24 cellular contexts compared by ENCODE assay signal in the genomic region with DNA sequence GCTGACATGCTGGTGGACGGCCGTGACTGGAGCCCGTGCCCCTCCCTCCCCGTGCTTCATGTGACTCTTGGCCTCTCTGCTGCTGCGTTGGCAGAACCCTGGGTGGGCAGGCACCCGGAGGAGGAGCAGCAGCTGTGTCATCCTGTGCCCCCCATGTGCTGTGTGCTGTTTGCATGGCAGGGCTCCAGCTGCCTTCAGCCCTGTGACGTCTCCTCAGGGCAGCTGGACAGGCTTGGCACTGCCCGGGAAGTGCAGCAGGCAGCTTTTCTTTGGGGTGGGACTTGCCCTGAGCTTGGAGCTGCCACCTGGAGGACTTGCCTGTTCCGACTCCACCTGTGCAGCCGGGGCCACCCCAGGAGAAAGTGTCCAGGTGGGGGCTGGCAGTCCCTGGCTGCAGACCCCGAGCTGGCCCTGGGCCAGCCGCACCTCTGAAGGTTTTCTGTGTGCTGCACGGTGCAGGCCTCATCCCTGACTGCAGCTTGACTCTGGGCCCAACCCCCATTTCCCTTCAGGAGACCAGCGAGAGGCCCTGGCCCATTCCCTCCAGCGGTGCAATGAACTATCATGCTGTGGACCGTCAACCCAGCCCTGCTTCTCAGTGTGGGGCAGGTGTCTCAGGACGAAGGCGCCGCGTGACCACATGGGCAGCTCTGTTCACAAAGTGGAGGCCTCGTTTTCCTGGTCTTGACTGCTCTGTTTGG. TPM values are rescaled to one million over a fixed set of nuclear protein-coding genes. Genes with fewer than 3 reads are reported as not detected.
DNase-seq lines count a peak whose midpoint lies in the region; ATAC-seq, FAIRE-seq and TF ChIP-seq lines count a peak whose summit lies in the region.
"Had no signal": no experiment of that assay in that cellular context is flagged by ENCODE, and none has a peak within 500 bp of the region (broad histone marks: within the 10 kb centered on the region; RNA-seq: fewer than 3 reads in every experiment).

No MANE protein-coding gene starts in this region.

- peaks cover 39% of the 10 kb centered on the region for H3K4me1 Mint-ChIP-seq in activated B cell treated with CpG ODN at 0.5 μM for 24 hours

- POLR2A ChIA-PET in HepG2 (lab: Yijun Ruan, JAX) (no interaction called here), activated B cell treated with CpG ODN at 0.5 μM for 24 hours (lab: Charles Lee) (interaction anchor here (0.7 to 3.0 kb wide), 4 partner anchors 15 to 35 kb away, joined by 5 to 27 read pairs (median 14); a partner anchor contains a TSS)

- FAIRE-seq in HepG2 (lab: Jason Lieb, UNC) = no peak
- FAIRE-seq: GM12878, RCC 7860 had no signal

- DNase-seq in HepG2 (ENCODE audit: low spot score) = no peak
- DNase-seq in right lobe of liver = no peak
- DNase-seq in NCI-H2196 treated with DMSO at 0.1 percent for 48 hours (lab: John Stamatoyannopoulos, UW; ENCODE audit: unreplicated experiment) = peak; percentile 62
- DNase-seq in activated B cell treated with CpG ODN at 0.5 μM for 24 hours = no peak
- no peak for DNase-seq in NCI-H82 (lab: John Stamatoyannopoulos, UW)
- no peak for DNase-seq in hepatic stellate cell (ENCODE audit: low spot score)
- DNase-seq: activated T-cell treated with anti-CD3 and anti-CD28 coated beads, Interleukin-2, amount 50 U/mL, for 72 hours; CD4-positive, alpha-beta memory T cell; effector CD8-positive, alpha-beta T cell; gastrocnemius medialis; MG63; NCI-H2107; T1000; testis had no signal

- H3K27ac ChIP-seq in HepG2 (ENCODE audit: extremely low read length, insufficient read depth, low read length) (no peak overlapping the region), right lobe of liver (no peak overlapping the region)
- H3K27ac ChIP-seq: gastrocnemius medialis, testis had no signal

- 30% methylated on average over 19 of the region's 21 CpGs for WGBS in HepG2 (ENCODE audit: low lambda C conversion rate)
- 96% methylated on average over 4 of the region's 21 CpGs for WGBS in right lobe of liver (ENCODE audit: insufficient coverage, low coverage, low lambda C conversion rate, missing lambda C conversion rate)

- H3K27me3 ChIP-seq in HepG2 (ENCODE audit: control insufficient read depth in 1 of 2, insufficient read depth in 2 of 2, low read length in 2 of 2) (peaks cover 34 to 63% of the 10 kb centered on the region in 2 experiments), right lobe of liver (peaks cover 0 to 9% of the 10 kb centered on the region in 2 donors)
- H3K27me3 ChIP-seq: testis had no signal

- intact Hi-C loops in HepG2 (cut with micrococcal nuclease; ENCODE audit: unreplicated experiment) = no loop called here
- intact Hi-C loops in right lobe of liver (cut with DNase I) = no loop called here
- intact Hi-C loops in activated B cell treated with CpG ODN at 0.5 μM for 24 hours (cut with micrococcal nuclease) = no loop called here

- H3K79me2 ChIP-seq in HepG2 (ENCODE audit: insufficient read depth, low read length) = no peaks in the 10 kb centered on the region

- no peak for TF ChIP-seq POLR2A in HepG2 (IDR thresholded peaks at IDR 0.05; ENCODE audit: insufficient read depth in 1 of 2, low read depth in 2 of 2, low read length in 2 of 2)
- TF ChIP-seq POLR2A in right lobe of liver (IDR thresholded peaks at IDR 0.05) = no peak

- no peak for ATAC-seq in HepG2
- no peak for ATAC-seq in right lobe of liver
- ATAC-seq in activated B cell treated with CpG ODN at 0.5 μM for 24 hours (ENCODE audit: low read depth) = no peak
- ATAC-seq in HG02870 (IDR thresholded peaks at IDR 0.05; ENCODE audit: unreplicated experiment) = no peak
- ATAC-seq: activated T-cell treated with anti-CD3 and anti-CD28 coated beads, Interleukin-2, amount 50 U/mL, for 72 hours; gastrocnemius medialis; natural killer cell treated with Interleukin-12 subunit alpha and Interleukin-12 subunit beta and Interleukin-15 and Interleukin-18, amount 100 ng/mL, for 72 hours; SK-N-SH treated with all-trans-retinoic acid at 6 μM for 48 hours; stimulated activated effector memory CD8-positive, alpha-beta T cell treated with anti-CD3 and anti-CD28 coated beads, Interleukin-12 subunit alpha, Interleukin-12 subunit beta, amount 100 ng/mL, for 72 hours had no signal

- H3K27ac Mint-ChIP-seq in activated B cell treated with CpG ODN at 0.5 μM for 24 hours = peak overlapping the region; percentile 83
- H3K27ac Mint-ChIP-seq: activated naive CD4-positive, alpha-beta T cell treated with anti-CD3 and anti-CD28 coated beads, Interleukin-2, amount 50 U/mL, for 24 hours; activated T-cell treated with anti-CD3 and anti-CD28 coated beads, Interleukin-2, amount 50 U/mL, for 72 hours; mesothelial cell of epicardium; natural killer cell treated with Interleukin-12 subunit alpha and Interleukin-12 subunit beta and Interleukin-15 and Interleukin-18, amount 100 ng/mL, for 72 hours; stimulated activated effector memory CD8-positive, alpha-beta T cell treated with anti-CD3 and anti-CD28 coated beads, Interleukin-12 subunit alpha, Interleukin-12 subunit beta, amount 100 ng/mL, for 72 hours had no signal

- no peak for TF ChIP-seq RAD21 in HepG2 (CRISPR knock-in tag; IDR thresholded peaks at IDR 0.05)

- CTCF ChIA-PET in HepG2 (lab: Yijun Ruan, JAX; ENCODE audit: low intra/inter-chr PET ratio, low total read pairs) = no interaction called here
- CTCF ChIA-PET in activated B cell treated with CpG ODN at 0.5 μM for 24 hours (lab: Charles Lee) = interaction anchor here (2.1 to 2.4 kb wide), 2 partner anchors 16 to 21 kb away, joined by 11 to 13 read pairs; no protein-coding TSS in a partner anchor

- H3K4me2 ChIP-seq in HepG2 (ENCODE audit: low read depth, low read length) = no peak overlapping the region

- no peak overlapping the region for H2AFZ ChIP-seq in HepG2 (ENCODE audit: low read length)

- in situ Hi-C loops in HepG2 (cut with HindIII; ENCODE audit: extremely low pct_ligation_motif_present, low pct_unique_long_range_greater_than_20kb) = no loop called here

- no peaks in the 10 kb centered on the region for H3K4me1 ChIP-seq in HepG2 (ENCODE audit: insufficient read depth, low read length)
- H3K4me1 ChIP-seq in right lobe of liver = peaks cover 0 to 5% (median 0%) of the 10 kb centered on the region in 4 donors

- H3K36me3 Mint-ChIP-seq in activated B cell treated with CpG ODN at 0.5 μM for 24 hours (ENCODE audit: low read depth) = peaks cover 17% of the 10 kb centered on the region
- H3K36me3 Mint-ChIP-seq: activated naive CD4-positive, alpha-beta T cell treated with anti-CD3 and anti-CD28 coated beads, Interleukin-2, amount 50 U/mL, for 24 hours; mesothelial cell of epicardium; natural killer cell treated with Interleukin-12 subunit alpha and Interleukin-12 subunit beta and Interleukin-15 and Interleukin-18, amount 100 ng/mL, for 72 hours; stimulated activated effector memory CD8-positive, alpha-beta T cell treated with anti-CD3 and anti-CD28 coated beads, Interleukin-12 subunit alpha, Interleukin-12 subunit beta, amount 100 ng/mL, for 72 hours had no signal

- BruUV-seq in HepG2 (replicated peaks; lab: Mats Ljungman, UMichigan) = no TSS peak

- H3K4me3 Mint-ChIP-seq in activated B cell treated with CpG ODN at 0.5 μM for 24 hours = no peak overlapping the region
- H3K4me3 Mint-ChIP-seq: activated naive CD4-positive, alpha-beta T cell treated with anti-CD3 and anti-CD28 coated beads, Interleukin-2, amount 50 U/mL, for 24 hours; activated T-cell treated with anti-CD3 and anti-CD28 coated beads, Interleukin-2, amount 50 U/mL, for 72 hours; mesothelial cell of epicardium; natural killer cell treated with Interleukin-12 subunit alpha and Interleukin-12 subunit beta and Interleukin-15 and Interleukin-18, amount 100 ng/mL, for 72 hours; stimulated activated effector memory CD8-positive, alpha-beta T cell treated with anti-CD3 and anti-CD28 coated beads, Interleukin-12 subunit alpha, Interleukin-12 subunit beta, amount 100 ng/mL, for 72 hours had no signal

- TF ChIP-seq EP300 in HepG2 (IDR thresholded peaks at IDR 0.05; ENCODE audit: low read depth in 2 of 2, low read length in 2 of 2) (no peak), HepG2 (CRISPR knock-in tag; IDR thresholded peaks at IDR 0.05; ENCODE audit: borderline replicate concordance) (no peak)

- H3K9ac ChIP-seq in HepG2 (ENCODE audit: insufficient read depth, low read depth, low read length) = no peak overlapping the region

- H3K36me3 ChIP-seq in HepG2 (replicated peaks in 1 of 2; ENCODE audit: control insufficient read depth in 1 of 2, insufficient read depth in 2 of 2, low read length in 2 of 2) = no peaks in the 10 kb centered on the region
- H3K36me3 ChIP-seq in right lobe of liver = no peaks in the 10 kb centered on the region
- H3K36me3 ChIP-seq: gastrocnemius medialis, MG63 had no signal

- H3K9me3 ChIP-seq in HepG2 (ENCODE audit: low read length) (no peaks in the 10 kb centered on the region), right lobe of liver (no peaks in the 10 kb centered on the region)
- H3K9me3 ChIP-seq: gastrocnemius medialis, MG63, testis had no signal

- H3K27me3 Mint-ChIP-seq in activated B cell treated with CpG ODN at 0.5 μM for 24 hours = peaks cover 5% of the 10 kb centered on the region

- H4K20me1 ChIP-seq in HepG2 (ENCODE audit: insufficient read depth, low read length) = peaks cover 3% of the 10 kb centered on the region; the same call in 1 of the 2 replicates

- H3K9me3 Mint-ChIP-seq in activated B cell treated with CpG ODN at 0.5 μM for 24 hours = peaks cover 3% of the 10 kb centered on the region
- H3K9me3 Mint-ChIP-seq: activated naive CD4-positive, alpha-beta T cell treated with anti-CD3 and anti-CD28 coated beads, Interleukin-2, amount 50 U/mL, for 24 hours; stimulated activated effector memory CD8-positive, alpha-beta T cell treated with anti-CD3 and anti-CD28 coated beads, Interleukin-12 subunit alpha, Interleukin-12 subunit beta, amount 100 ng/mL, for 72 hours had no signal

- H3K4me3 ChIP-seq in HepG2 (replicated peaks in 1 of 3; ENCODE audit: insufficient read depth in 1 of 3, low read depth in 2 of 3, low read length in 3 of 3) = no peak overlapping the region
- H3K4me3 ChIP-seq in right lobe of liver = no peak overlapping the region
- H3K4me3 ChIP-seq: gastrocnemius medialis, GM12878, MG63, testis had no signal

- TF ChIP-seq CTCF in HepG2 (CRISPR knock-in tag; IDR thresholded peaks at IDR 0.05) (no peak), right lobe of liver (IDR thresholded peaks at IDR 0.05) (no peak), activated B cell treated with CpG ODN at 0.5 μM for 24 hours (IDR thresholded peaks at IDR 0.05) (no peak)

RNA-seq across cellular contexts. Expression of a gene that starts 8.1 kb away (rescaled TPM):
- total RNA-seq in HepG2 (2016; rRNA removed; fragmentation: Illumina TruSeq; extraction: Trizol) (not detected in 2 replicates), right lobe of liver (not detected), activated B cell treated with CpG ODN at 0.5 μM for 24 hours (not detected in 2 replicates)
- total RNA-seq in HepG2 (2016; cell fraction: cytosol; rRNA removed; fragmentation: Illumina TruSeq; extraction: Trizol; ENCODE audit: low read depth) = not detected in 2 replicates
- total RNA-seq in HepG2 (2016; cell fraction: insoluble cytoplasmic fraction; rRNA removed; fragmentation: Illumina TruSeq; extraction: Trizol) = not detected in 2 replicates
- total RNA-seq in HepG2 (2016; cell fraction: membrane; rRNA removed; fragmentation: Illumina TruSeq; extraction: Trizol) = not detected in 2 replicates
- not detected in 2 replicates for total RNA-seq in HepG2 (2016; cell fraction: nucleus; rRNA removed; fragmentation: Illumina TruSeq; extraction: Trizol)
- polyA plus RNA-seq in HepG2 (2011; rRNA removed) = not detected in 2 replicates
- not detected in 2 replicates for polyA plus RNA-seq in HepG2 (2011; cell fraction: cytosol; rRNA removed)
- not detected in 2 replicates for polyA plus RNA-seq in HepG2 (2011; cell fraction: nucleus; rRNA removed)
- polyA plus RNA-seq in HepG2 (2012) = not detected in 2 replicates
- polyA plus RNA-seq in HepG2 (2016; cell fraction: cytosol; fragmentation: Illumina TruSeq; extraction: Trizol; ENCODE audit: low read depth) = not detected in 2 replicates
- not detected in 2 replicates for polyA plus RNA-seq in HepG2 (2016; cell fraction: insoluble cytoplasmic fraction; fragmentation: Illumina TruSeq; extraction: Trizol; ENCODE audit: low read depth)
- not detected in 2 replicates for polyA plus RNA-seq in HepG2 (2016; cell fraction: membrane; fragmentation: Illumina TruSeq; extraction: Trizol; ENCODE audit: low read depth)
- not detected in 2 replicates for polyA plus RNA-seq in HepG2 (2016; cell fraction: nucleus; fragmentation: Illumina TruSeq; extraction: Trizol; ENCODE audit: insufficient read depth, low read depth)
- not detected in 2 replicates for polyA minus RNA-seq in HepG2 (2011; rRNA and poly(A)+ RNA removed; ENCODE audit: low replicate concordance)
- polyA minus RNA-seq in HepG2 (2011; cell fraction: cytosol; rRNA and poly(A)+ RNA removed) = not detected in 2 replicates
- polyA minus RNA-seq in HepG2 (2011; cell fraction: nucleus; rRNA and poly(A)+ RNA removed) = not detected in 2 replicates
- total RNA-seq: activated T-cell treated with anti-CD3 and anti-CD28 coated beads, Interleukin-2, amount 50 U/mL, for 72 hours; CD4-positive, alpha-beta memory T cell; chondrocyte; esophagus mucosa; gastrocnemius medialis; GM12878; mesothelial cell of epicardium; natural killer cell treated with Interleukin-12 subunit alpha and Interleukin-12 subunit beta and Interleukin-15 and Interleukin-18, amount 100 ng/mL, for 72 hours had no signal
- polyA plus RNA-seq: CD4-positive, alpha-beta memory T cell; GM12878 had no signal

RNA-seq across cellular contexts. Expression of a gene that starts 15.0 kb away (rescaled TPM):
- total RNA-seq in HepG2 (2016; rRNA removed; fragmentation: Illumina TruSeq; extraction: Trizol) = not detected in 2 replicates
- 0.51 TPM in 1 of 2 replicates, not detected in the other for total RNA-seq in HepG2 (2016; cell fraction: cytosol; rRNA removed; fragmentation: Illumina TruSeq; extraction: Trizol; ENCODE audit: low read depth)
- 0.15 TPM in 1 of 2 replicates, not detected in the other for total RNA-seq in HepG2 (2016; cell fraction: insoluble cytoplasmic fraction; rRNA removed; fragmentation: Illumina TruSeq; extraction: Trizol)
- total RNA-seq in HepG2 (2016; cell fraction: membrane; rRNA removed; fragmentation: Illumina TruSeq; extraction: Trizol) = 0.22 TPM in 1 of 2 replicates, not detected in the other
- total RNA-seq in HepG2 (2016; cell fraction: nucleus; rRNA removed; fragmentation: Illumina TruSeq; extraction: Trizol) = not detected in 2 replicates
- not detected in 2 replicates for polyA plus RNA-seq in HepG2 (2011; rRNA removed)
- not detected in 2 replicates for polyA plus RNA-seq in HepG2 (2011; cell fraction: cytosol; rRNA removed)
- polyA plus RNA-seq in HepG2 (2011; cell fraction: nucleus; rRNA removed) = not detected in 2 replicates
- polyA plus RNA-seq in HepG2 (2012) = not detected in 2 replicates
- 0.41 and 0.44 TPM in 2 replicates for polyA plus RNA-seq in HepG2 (2016; cell fraction: cytosol; fragmentation: Illumina TruSeq; extraction: Trizol; ENCODE audit: low read depth)
- polyA plus RNA-seq in HepG2 (2016; cell fraction: insoluble cytoplasmic fraction; fragmentation: Illumina TruSeq; extraction: Trizol; ENCODE audit: low read depth) = not detected in 2 replicates
- polyA plus RNA-seq in HepG2 (2016; cell fraction: membrane; fragmentation: Illumina TruSeq; extraction: Trizol; ENCODE audit: low read depth) = not detected in 2 replicates
- polyA plus RNA-seq in HepG2 (2016; cell fraction: nucleus; fragmentation: Illumina TruSeq; extraction: Trizol; ENCODE audit: insufficient read depth, low read depth) = not detected in 2 replicates
- polyA minus RNA-seq in HepG2 (2011; rRNA and poly(A)+ RNA removed; ENCODE audit: low replicate concordance) = not detected in 2 replicates
- polyA minus RNA-seq in HepG2 (2011; cell fraction: cytosol; rRNA and poly(A)+ RNA removed) = not detected in 2 replicates
- not detected in 2 replicates for polyA minus RNA-seq in HepG2 (2011; cell fraction: nucleus; rRNA and poly(A)+ RNA removed)
- not detected for total RNA-seq in right lobe of liver
- 0.31 TPM in 1 of 2 replicates, not detected in the other for total RNA-seq in activated B cell treated with CpG ODN at 0.5 μM for 24 hours
- total RNA-seq: gastrocnemius medialis; GM12878; mesothelial cell of epicardium; natural killer cell treated with Interleukin-12 subunit alpha and Interleukin-12 subunit beta and Interleukin-15 and Interleukin-18, amount 100 ng/mL, for 72 hours had no signal
- polyA plus RNA-seq: GM12878 had no signal

RNA-seq across cellular contexts. Expression of a gene that starts 19.4 kb away (rescaled TPM):
- total RNA-seq in HepG2 (2016; rRNA removed; fragmentation: Illumina TruSeq; extraction: Trizol) (0.27 and 0.35 TPM in 2 replicates), right lobe of liver (under 1 TPM in 5 of 6 experiments, not detected in 1; 0.13 to 0.32 (median 0.25) TPM), activated B cell treated with CpG ODN at 0.5 μM for 24 hours (1.3 and 1.4 TPM in 2 replicates)
- total RNA-seq in HepG2 (2016; cell fraction: cytosol; rRNA removed; fragmentation: Illumina TruSeq; extraction: Trizol; ENCODE audit: low read depth) = not detected in 2 replicates
- total RNA-seq in HepG2 (2016; cell fraction: insoluble cytoplasmic fraction; rRNA removed; fragmentation: Illumina TruSeq; extraction: Trizol) = 0.16 and 0.56 TPM in 2 replicates
- 0.12 and 0.14 TPM in 2 replicates for total RNA-seq in HepG2 (2016; cell fraction: membrane; rRNA removed; fragmentation: Illumina TruSeq; extraction: Trizol)
- 0.25 and 0.28 TPM in 2 replicates for total RNA-seq in HepG2 (2016; cell fraction: nucleus; rRNA removed; fragmentation: Illumina TruSeq; extraction: Trizol)
- 0.71 and 0.77 TPM in 2 replicates for polyA plus RNA-seq in HepG2 (2011; rRNA removed)
- polyA plus RNA-seq in HepG2 (2011; cell fraction: cytosol; rRNA removed) = 0.37 and 0.86 TPM in 2 replicates
- 0.99 and 1.1 TPM in 2 replicates for polyA plus RNA-seq in HepG2 (2011; cell fraction: nucleus; rRNA removed)
- polyA plus RNA-seq in HepG2 (2012) = 0.28 and 0.56 TPM in 2 replicates
- not detected in 2 replicates for polyA plus RNA-seq in HepG2 (2016; cell fraction: cytosol; fragmentation: Illumina TruSeq; extraction: Trizol; ENCODE audit: low read depth)
- polyA plus RNA-seq in HepG2 (2016; cell fraction: insoluble cytoplasmic fraction; fragmentation: Illumina TruSeq; extraction: Trizol; ENCODE audit: low read depth) = 0.32 and 0.40 TPM in 2 replicates
- polyA plus RNA-seq in HepG2 (2016; cell fraction: membrane; fragmentation: Illumina TruSeq; extraction: Trizol; ENCODE audit: low read depth) = 0.08 TPM in 1 of 2 replicates, not detected in the other
- polyA plus RNA-seq in HepG2 (2016; cell fraction: nucleus; fragmentation: Illumina TruSeq; extraction: Trizol; ENCODE audit: insufficient read depth, low read depth) = 0.33 and 0.61 TPM in 2 replicates
- polyA minus RNA-seq in HepG2 (2011; rRNA and poly(A)+ RNA removed; ENCODE audit: low replicate concordance) = 0.14 and 3.0 TPM in 2 replicates
- polyA minus RNA-seq in HepG2 (2011; cell fraction: cytosol; rRNA and poly(A)+ RNA removed) = 0.59 and 0.62 TPM in 2 replicates
- 0.13 and 0.25 TPM in 2 replicates for polyA minus RNA-seq in HepG2 (2011; cell fraction: nucleus; rRNA and poly(A)+ RNA removed)

RNA-seq across cellular contexts. Expression of a gene that starts 19.9 kb away (rescaled TPM):
- 10.2 and 10.7 TPM in 2 replicates for total RNA-seq in HepG2 (2016; rRNA removed; fragmentation: Illumina TruSeq; extraction: Trizol)
- total RNA-seq in HepG2 (2016; cell fraction: cytosol; rRNA removed; fragmentation: Illumina TruSeq; extraction: Trizol; ENCODE audit: low read depth) = 8.3 and 13.6 TPM in 2 replicates
- total RNA-seq in HepG2 (2016; cell fraction: insoluble cytoplasmic fraction; rRNA removed; fragmentation: Illumina TruSeq; extraction: Trizol) = 9.9 and 10.3 TPM in 2 replicates
- 24.1 and 24.7 TPM in 2 replicates for total RNA-seq in HepG2 (2016; cell fraction: membrane; rRNA removed; fragmentation: Illumina TruSeq; extraction: Trizol)
- total RNA-seq in HepG2 (2016; cell fraction: nucleus; rRNA removed; fragmentation: Illumina TruSeq; extraction: Trizol) = 7.0 and 7.6 TPM in 2 replicates
- polyA plus RNA-seq in HepG2 (2011; rRNA removed) = 11.9 and 14.7 TPM in 2 replicates
- polyA plus RNA-seq in HepG2 (2011; cell fraction: cytosol; rRNA removed) = 11.7 and 19.3 TPM in 2 replicates
- 12.6 and 13.6 TPM in 2 replicates for polyA plus RNA-seq in HepG2 (2011; cell fraction: nucleus; rRNA removed)
- polyA plus RNA-seq in HepG2 (2012) = 4.4 and 6.8 TPM in 2 replicates
- 18.0 and 22.1 TPM in 2 replicates for polyA plus RNA-seq in HepG2 (2016; cell fraction: cytosol; fragmentation: Illumina TruSeq; extraction: Trizol; ENCODE audit: low read depth)
- polyA plus RNA-seq in HepG2 (2016; cell fraction: insoluble cytoplasmic fraction; fragmentation: Illumina TruSeq; extraction: Trizol; ENCODE audit: low read depth) = 14.2 and 16.6 TPM in 2 replicates
- polyA plus RNA-seq in HepG2 (2016; cell fraction: membrane; fragmentation: Illumina TruSeq; extraction: Trizol; ENCODE audit: low read depth) = 25.0 and 29.7 TPM in 2 replicates
- 9.7 and 10.6 TPM in 2 replicates for polyA plus RNA-seq in HepG2 (2016; cell fraction: nucleus; fragmentation: Illumina TruSeq; extraction: Trizol; ENCODE audit: insufficient read depth, low read depth)
- polyA minus RNA-seq in HepG2 (2011; rRNA and poly(A)+ RNA removed; ENCODE audit: low replicate concordance) = 15.8 and 18.5 TPM in 2 replicates
- polyA minus RNA-seq in HepG2 (2011; cell fraction: cytosol; rRNA and poly(A)+ RNA removed) = 8.1 and 9.1 TPM in 2 replicates
- 4.5 and 5.5 TPM in 2 replicates for polyA minus RNA-seq in HepG2 (2011; cell fraction: nucleus; rRNA and poly(A)+ RNA removed)
- 10 to 100 TPM in 2 of 6 experiments, 1 to 10 TPM in 4; 2.6 to 10.9 (median 5.7) TPM for total RNA-seq in right lobe of liver
- total RNA-seq in activated B cell treated with CpG ODN at 0.5 μM for 24 hours = 45.0 and 53.4 TPM in 2 replicates

RNA-seq across cellular contexts. Expression of a gene that starts 36.2 kb away (rescaled TPM):
- 25.9 and 33.7 TPM in 2 replicates for total RNA-seq in HepG2 (2016; rRNA removed; fragmentation: Illumina TruSeq; extraction: Trizol)
- total RNA-seq in HepG2 (2016; cell fraction: cytosol; rRNA removed; fragmentation: Illumina TruSeq; extraction: Trizol; ENCODE audit: low read depth) = 58.0 and 75.2 TPM in 2 replicates
- total RNA-seq in HepG2 (2016; cell fraction: insoluble cytoplasmic fraction; rRNA removed; fragmentation: Illumina TruSeq; extraction: Trizol) = 25.2 and 31.6 TPM in 2 replicates
- 54.3 and 70.5 TPM in 2 replicates for total RNA-seq in HepG2 (2016; cell fraction: membrane; rRNA removed; fragmentation: Illumina TruSeq; extraction: Trizol)
- 19.6 and 25.2 TPM in 2 replicates for total RNA-seq in HepG2 (2016; cell fraction: nucleus; rRNA removed; fragmentation: Illumina TruSeq; extraction: Trizol)
- 28.1 and 36.8 TPM in 2 replicates for polyA plus RNA-seq in HepG2 (2011; rRNA removed)
- 22.9 and 25.9 TPM in 2 replicates for polyA plus RNA-seq in HepG2 (2011; cell fraction: cytosol; rRNA removed)
- 101 and 106 TPM in 2 replicates for polyA plus RNA-seq in HepG2 (2011; cell fraction: nucleus; rRNA removed)
- polyA plus RNA-seq in HepG2 (2012) = 70.9 and 75.4 TPM in 2 replicates
- polyA plus RNA-seq in HepG2 (2016; cell fraction: cytosol; fragmentation: Illumina TruSeq; extraction: Trizol; ENCODE audit: low read depth) = 308 and 317 TPM in 2 replicates
- 54.5 and 74.5 TPM in 2 replicates for polyA plus RNA-seq in HepG2 (2016; cell fraction: insoluble cytoplasmic fraction; fragmentation: Illumina TruSeq; extraction: Trizol; ENCODE audit: low read depth)
- 232 and 236 TPM in 2 replicates for polyA plus RNA-seq in HepG2 (2016; cell fraction: membrane; fragmentation: Illumina TruSeq; extraction: Trizol; ENCODE audit: low read depth)
- 80.5 and 83.8 TPM in 2 replicates for polyA plus RNA-seq in HepG2 (2016; cell fraction: nucleus; fragmentation: Illumina TruSeq; extraction: Trizol; ENCODE audit: insufficient read depth, low read depth)
- polyA minus RNA-seq in HepG2 (2011; rRNA and poly(A)+ RNA removed; ENCODE audit: low replicate concordance) = 42.1 and 65.5 TPM in 2 replicates
- 21.6 and 27.5 TPM in 2 replicates for polyA minus RNA-seq in HepG2 (2011; cell fraction: cytosol; rRNA and poly(A)+ RNA removed)
- 32.7 and 36.6 TPM in 2 replicates for polyA minus RNA-seq in HepG2 (2011; cell fraction: nucleus; rRNA and poly(A)+ RNA removed)
- 10 to 100 TPM; 14.8 to 45.6 (median 28.6) TPM for total RNA-seq in right lobe of liver
- 20.3 and 20.7 TPM in 2 replicates for total RNA-seq in activated B cell treated with CpG ODN at 0.5 μM for 24 hours
